In genomic region chr20:61702246-61702645, GRCh38 we compare ENCODE assay signal across 23 cellular contexts.
DNase-seq lines count a peak whose midpoint lies in the region; ATAC-seq, FAIRE-seq and TF ChIP-seq lines count a peak whose summit lies in the region.
"Had no signal": no experiment of that assay in that cellular context is flagged by ENCODE, and none has a peak within 500 bp of the region (broad histone marks: within the 10 kb centered on the region; RNA-seq: fewer than 3 reads in every experiment).

No MANE protein-coding gene starts in this region.

- peaks cover 33 to 99% of the 10 kb centered on the region in 2 experiments for H3K27me3 ChIP-seq in HepG2 (ENCODE audit: control insufficient read depth in 1 of 2, insufficient read depth in 2 of 2, low read length in 2 of 2)
- H3K27me3 ChIP-seq in right lobe of liver: no peaks in the 10 kb centered on the region
- H3K27me3 ChIP-seq in WERI-Rb-1 (ENCODE audit: insufficient read depth, low read depth, severe bottlenecking): peaks cover 99% of the 10 kb centered on the region
- H3K27me3 ChIP-seq: BLaER1 treated with 17β-estradiol and CSF1 and Interleukin-3, amounts not matched to agents 10 nM and 100 nM had no signal

- intact Hi-C loops in Right ventricle myocardium inferior (cut with DNase I): no loop called here
- intact Hi-C loops in cardiac septum (cut with DNase I): no loop called here
- intact Hi-C loops in HepG2 (cut with micrococcal nuclease; ENCODE audit: unreplicated experiment): no loop called here
- intact Hi-C loops in right lobe of liver (cut with DNase I): no loop called here
- intact Hi-C loops in kidney (cut with DNase I): no loop called here

- TF ChIP-seq POLR2A in HepG2 (IDR thresholded peaks at IDR 0.05; ENCODE audit: insufficient read depth in 1 of 2, low read depth in 2 of 2, low read length in 2 of 2) (no peak), right lobe of liver (IDR thresholded peaks at IDR 0.05) (no peak)

- CTCF ChIA-PET in HepG2 (lab: Yijun Ruan, JAX; ENCODE audit: low intra/inter-chr PET ratio, low total read pairs): no interaction called here
- CTCF ChIA-PET in activated naive CD4-positive, alpha-beta T cell treated with anti-CD3 and anti-CD28 coated beads, Interleukin-2, amount 10 ng/mL, durations not matched to agents 7 days and 5 days (lab: Charles Lee): no interaction called here

- H3K27ac ChIP-seq in HepG2 (ENCODE audit: extremely low read length, insufficient read depth, low read length) (no peak overlapping the region), right lobe of liver (no peak overlapping the region), kidney (ENCODE audit: low read depth in 2 of 2, low read length in 2 of 2) (no peak overlapping the region), WERI-Rb-1 (no peak overlapping the region)
- H3K27ac ChIP-seq: 22Rv1; A549; BLaER1 treated with 17β-estradiol and CSF1 and Interleukin-3, amounts not matched to agents 10 nM and 100 nM; C4-2B had no signal

- no peaks in the 10 kb centered on the region for H3K4me1 Mint-ChIP-seq in activated naive CD4-positive, alpha-beta T cell treated with anti-CD3 and anti-CD28 coated beads, Interleukin-2, amount 10 ng/mL, durations not matched to agents 7 days and 5 days
- H3K4me1 Mint-ChIP-seq: B cell had no signal

- no peaks in the 10 kb centered on the region; the same call in 1 of the 2 replicates for H4K20me1 ChIP-seq in HepG2 (ENCODE audit: insufficient read depth, low read length)
- H4K20me1 ChIP-seq: BLaER1 treated with 17β-estradiol and CSF1 and Interleukin-3, amounts not matched to agents 10 nM and 100 nM had no signal

- H3K27ac Mint-ChIP-seq in activated naive CD4-positive, alpha-beta T cell treated with anti-CD3 and anti-CD28 coated beads, Interleukin-2, amount 10 ng/mL, durations not matched to agents 7 days and 5 days: no peak overlapping the region
- H3K27ac Mint-ChIP-seq: B cell; CD4-positive, alpha-beta T cell; CD8-positive, alpha-beta T cell had no signal

- WGBS in HepG2 (ENCODE audit: low lambda C conversion rate): 20% methylated on average over 16 of the region's 16 CpGs
- 59% methylated on average over 8 of the region's 16 CpGs for WGBS in right lobe of liver (ENCODE audit: insufficient coverage, low coverage, low lambda C conversion rate, missing lambda C conversion rate)

- no peak for TF ChIP-seq CTCF in HepG2 (CRISPR knock-in tag; IDR thresholded peaks at IDR 0.05)
- no peak for TF ChIP-seq CTCF in right lobe of liver (IDR thresholded peaks at IDR 0.05)
- TF ChIP-seq CTCF in kidney (IDR thresholded peaks at IDR 0.05; ENCODE audit: borderline replicate concordance, extremely low read depth, insufficient read depth): no peak
- TF ChIP-seq CTCF in WERI-Rb-1 (IDR thresholded peaks at IDR 0.05; ENCODE audit: low read depth, low read length): no peak

- FAIRE-seq in HepG2 (lab: Jason Lieb, UNC): no peak
- FAIRE-seq in kidney (lab: Jason Lieb, UNC): no peak
- FAIRE-seq: A549, D721Med, G401.6, GM12891, GM19239 had no signal

- no peak overlapping the region for H3K4me2 ChIP-seq in HepG2 (ENCODE audit: low read depth, low read length)
- H3K4me2 ChIP-seq: A549; BLaER1 treated with 17β-estradiol and CSF1 and Interleukin-3, amounts not matched to agents 10 nM and 100 nM had no signal

- H3K4me3 ChIP-seq in HepG2 (replicated peaks in 1 of 3; ENCODE audit: insufficient read depth in 1 of 3, low read depth in 2 of 3, low read length in 3 of 3) (no peak overlapping the region), right lobe of liver (no peak overlapping the region), kidney (ENCODE audit: low read length in 2 of 2) (no peak overlapping the region), WERI-Rb-1 (ENCODE audit: low read depth, low read length) (no peak overlapping the region)
- H3K4me3 ChIP-seq: A549; BLaER1 treated with 17β-estradiol and CSF1 and Interleukin-3, amounts not matched to agents 10 nM and 100 nM had no signal

- POLR2A ChIA-PET in HepG2 (lab: Yijun Ruan, JAX): no interaction called here

- DNase-seq in Right ventricle myocardium inferior (ENCODE audit: missing footprints) (peak; percentile 61), cardiac septum (ENCODE audit: low spot score) (no peak), HepG2 (ENCODE audit: low spot score) (no peak), right lobe of liver (no peak), kidney (peak; percentile 12), WERI-Rb-1 (no peak)
- DNase-seq in activated naive CD4-positive, alpha-beta T cell treated with anti-CD3 and anti-CD28 coated beads, Interleukin-2, amount 10 ng/mL, durations not matched to agents 7 days and 5 days: no peak
- DNase-seq: AML-193; Caco-2; Calu3; CD4-positive, alpha-beta T cell; CD8-positive, alpha-beta T cell; DMS79 treated with DMSO at 0.1 percent for 48 hours; GF-D8 had no signal

- no peaks in the 10 kb centered on the region for H3K79me2 ChIP-seq in HepG2 (ENCODE audit: insufficient read depth, low read length)

- no peak for TF ChIP-seq RAD21 in HepG2 (CRISPR knock-in tag; IDR thresholded peaks at IDR 0.05)

- no peaks in the 10 kb centered on the region for H3K4me1 ChIP-seq in HepG2 (ENCODE audit: insufficient read depth, low read length)
- H3K4me1 ChIP-seq in right lobe of liver: no peaks in the 10 kb centered on the region
- H3K4me1 ChIP-seq in kidney (ENCODE audit: control insufficient read depth in 1 of 2, insufficient read depth in 1 of 2, low read depth in 1 of 2, low read length in 2 of 2): no peaks in the 10 kb centered on the region
- H3K4me1 ChIP-seq: A549, Caco-2 had no signal

- no peak overlapping the region for H3K4me3 Mint-ChIP-seq in activated naive CD4-positive, alpha-beta T cell treated with anti-CD3 and anti-CD28 coated beads, Interleukin-2, amount 10 ng/mL, durations not matched to agents 7 days and 5 days
- H3K4me3 Mint-ChIP-seq: B cell; CD4-positive, alpha-beta T cell; CD8-positive, alpha-beta T cell had no signal

- BruUV-seq in HepG2 (replicated peaks; lab: Mats Ljungman, UMichigan): no TSS peak

- H3K9me3 ChIP-seq in HepG2 (ENCODE audit: low read length): no peaks in the 10 kb centered on the region
- no peaks in the 10 kb centered on the region for H3K9me3 ChIP-seq in right lobe of liver
- H3K9me3 ChIP-seq in kidney (ENCODE audit: control insufficient read depth in 1 of 2, low read length in 2 of 2): no peaks in the 10 kb centered on the region
- H3K9me3 ChIP-seq in WERI-Rb-1 (ENCODE audit: severe bottlenecking): no peaks in the 10 kb centered on the region
- H3K9me3 ChIP-seq: A549; BLaER1 treated with 17β-estradiol and CSF1 and Interleukin-3, amounts not matched to agents 10 nM and 100 nM; Caco-2 had no signal

- no peak overlapping the region for H2AFZ ChIP-seq in HepG2 (ENCODE audit: low read length)

- H3K9ac ChIP-seq in HepG2 (ENCODE audit: insufficient read depth, low read depth, low read length): no peak overlapping the region
- no peak overlapping the region for H3K9ac ChIP-seq in kidney (ENCODE audit: low read length in 2 of 2)
- H3K9ac ChIP-seq: BLaER1 treated with 17β-estradiol and CSF1 and Interleukin-3, amounts not matched to agents 10 nM and 100 nM had no signal

- H3K9me3 Mint-ChIP-seq in activated naive CD4-positive, alpha-beta T cell treated with anti-CD3 and anti-CD28 coated beads, Interleukin-2, amount 10 ng/mL, durations not matched to agents 7 days and 5 days: no peaks in the 10 kb centered on the region
- H3K9me3 Mint-ChIP-seq: CD4-positive, alpha-beta T cell; CD8-positive, alpha-beta T cell had no signal

- no peak for ATAC-seq in Right ventricle myocardium inferior
- ATAC-seq in HepG2: no peak
- no peak for ATAC-seq in right lobe of liver
- ATAC-seq: A549; CD8-positive, alpha-beta T cell had no signal

- no peaks in the 10 kb centered on the region for H3K36me3 ChIP-seq in HepG2 (replicated peaks in 1 of 2; ENCODE audit: control insufficient read depth in 1 of 2, insufficient read depth in 2 of 2, low read length in 2 of 2)
- no peaks in the 10 kb centered on the region for H3K36me3 ChIP-seq in right lobe of liver
- H3K36me3 ChIP-seq in kidney (ENCODE audit: control insufficient read depth in 1 of 2, insufficient read depth in 2 of 2, low read length in 2 of 2): no peaks in the 10 kb centered on the region
- no peaks in the 10 kb centered on the region for H3K36me3 ChIP-seq in WERI-Rb-1
- H3K36me3 ChIP-seq: BLaER1 treated with 17β-estradiol and CSF1 and Interleukin-3, amounts not matched to agents 10 nM and 100 nM had no signal

- no peaks in the 10 kb centered on the region for H3K36me3 Mint-ChIP-seq in activated naive CD4-positive, alpha-beta T cell treated with anti-CD3 and anti-CD28 coated beads, Interleukin-2, amount 10 ng/mL, durations not matched to agents 7 days and 5 days
- H3K36me3 Mint-ChIP-seq: CD8-positive, alpha-beta T cell had no signal

- H3K27me3 Mint-ChIP-seq in activated naive CD4-positive, alpha-beta T cell treated with anti-CD3 and anti-CD28 coated beads, Interleukin-2, amount 10 ng/mL, durations not matched to agents 7 days and 5 days: no peaks in the 10 kb centered on the region
- H3K27me3 Mint-ChIP-seq: B cell; CD4-positive, alpha-beta T cell had no signal

- in situ Hi-C loops in HepG2 (cut with HindIII; ENCODE audit: extremely low pct_ligation_motif_present, low pct_unique_long_range_greater_than_20kb): no loop called here

- TF ChIP-seq EP300 in HepG2 (IDR thresholded peaks at IDR 0.05; ENCODE audit: low read depth in 2 of 2, low read length in 2 of 2): no peak
- TF ChIP-seq EP300 in HepG2 (CRISPR knock-in tag; IDR thresholded peaks at IDR 0.05; ENCODE audit: borderline replicate concordance): no peak

TF ChIP-seq in HepG2, 621 proteins besides CTCF, POLR2A, EP300 and RAD21:
- no peak for TF ChIP-seq ZNF383 (CRISPR knock-in tag; IDR thresholded peaks at IDR 0.05; ENCODE audit: borderline replicate concordance)
- 0 out of 2 replicates have a peak, but pooled peaks have one; percentile 13 for TF ChIP-seq CEBPB (IDR thresholded peaks at IDR 0.05; ENCODE audit: borderline replicate concordance, low read depth, low read length)

Comparison
In these comparisons a context has a peak if more than half of its experiments do, and no peak if none do; other contexts are left out.
1. DNase-seq: peak in Right ventricle myocardium inferior (single experiment) and kidney (single experiment); none in cardiac septum (single experiment), HepG2 (single experiment), right lobe of liver (0 of 3), activated naive CD4-positive, alpha-beta T cell treated with anti-CD3 and anti-CD28 coated beads, Interleukin-2, amount 10 ng/mL, durations not matched to agents 7 days and 5 days (single experiment) and WERI-Rb-1 (single experiment).